ENCODE assay signal across 2 cellular contexts in the genomic region with DNA sequence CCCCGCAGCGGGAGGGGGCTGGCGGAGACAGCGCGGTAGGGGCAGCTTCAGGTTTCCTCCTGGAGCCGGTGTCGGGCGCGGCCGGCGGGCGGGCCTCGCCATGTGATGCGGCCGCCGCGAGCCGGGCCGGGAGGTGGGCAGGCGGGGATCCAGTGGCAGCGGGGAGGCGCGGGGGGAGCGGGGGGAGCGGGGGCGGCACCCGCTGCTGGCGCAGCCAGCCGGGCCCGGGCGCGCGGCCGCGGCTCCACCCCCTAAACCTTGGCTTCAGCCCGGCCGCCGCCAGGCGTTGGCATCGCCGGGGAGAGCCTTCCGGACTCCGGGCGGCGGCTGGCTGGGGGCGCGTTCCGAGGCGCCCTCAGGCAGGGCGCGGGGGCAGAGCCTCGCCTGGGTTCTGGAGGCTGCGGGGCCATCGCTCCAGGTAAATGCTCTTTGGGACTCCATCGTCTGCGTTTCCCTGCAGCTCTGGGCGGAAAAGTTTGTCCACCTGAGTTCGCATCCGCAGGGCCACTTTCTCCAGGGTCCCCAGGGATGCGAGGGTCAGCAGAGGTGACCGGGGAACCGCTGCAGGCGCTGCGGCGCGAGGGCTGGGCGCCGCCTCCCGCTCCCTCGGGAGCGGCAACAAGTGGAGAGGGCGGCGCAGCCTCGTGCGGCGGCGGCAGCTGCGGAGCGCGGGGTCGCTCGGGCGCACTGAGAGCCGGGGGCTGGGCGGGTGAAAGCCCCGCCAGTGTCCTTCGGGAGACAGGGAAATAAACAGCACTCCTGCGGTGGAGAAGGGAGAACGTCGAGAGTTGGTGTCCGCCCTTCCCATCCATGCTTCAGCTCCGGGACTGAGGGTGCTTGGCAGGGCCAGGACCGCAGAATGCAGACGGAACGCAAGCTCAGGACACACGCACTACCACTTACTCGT.
TF ChIP-seq lines count a peak whose summit lies in the region.

A gene with protein sequence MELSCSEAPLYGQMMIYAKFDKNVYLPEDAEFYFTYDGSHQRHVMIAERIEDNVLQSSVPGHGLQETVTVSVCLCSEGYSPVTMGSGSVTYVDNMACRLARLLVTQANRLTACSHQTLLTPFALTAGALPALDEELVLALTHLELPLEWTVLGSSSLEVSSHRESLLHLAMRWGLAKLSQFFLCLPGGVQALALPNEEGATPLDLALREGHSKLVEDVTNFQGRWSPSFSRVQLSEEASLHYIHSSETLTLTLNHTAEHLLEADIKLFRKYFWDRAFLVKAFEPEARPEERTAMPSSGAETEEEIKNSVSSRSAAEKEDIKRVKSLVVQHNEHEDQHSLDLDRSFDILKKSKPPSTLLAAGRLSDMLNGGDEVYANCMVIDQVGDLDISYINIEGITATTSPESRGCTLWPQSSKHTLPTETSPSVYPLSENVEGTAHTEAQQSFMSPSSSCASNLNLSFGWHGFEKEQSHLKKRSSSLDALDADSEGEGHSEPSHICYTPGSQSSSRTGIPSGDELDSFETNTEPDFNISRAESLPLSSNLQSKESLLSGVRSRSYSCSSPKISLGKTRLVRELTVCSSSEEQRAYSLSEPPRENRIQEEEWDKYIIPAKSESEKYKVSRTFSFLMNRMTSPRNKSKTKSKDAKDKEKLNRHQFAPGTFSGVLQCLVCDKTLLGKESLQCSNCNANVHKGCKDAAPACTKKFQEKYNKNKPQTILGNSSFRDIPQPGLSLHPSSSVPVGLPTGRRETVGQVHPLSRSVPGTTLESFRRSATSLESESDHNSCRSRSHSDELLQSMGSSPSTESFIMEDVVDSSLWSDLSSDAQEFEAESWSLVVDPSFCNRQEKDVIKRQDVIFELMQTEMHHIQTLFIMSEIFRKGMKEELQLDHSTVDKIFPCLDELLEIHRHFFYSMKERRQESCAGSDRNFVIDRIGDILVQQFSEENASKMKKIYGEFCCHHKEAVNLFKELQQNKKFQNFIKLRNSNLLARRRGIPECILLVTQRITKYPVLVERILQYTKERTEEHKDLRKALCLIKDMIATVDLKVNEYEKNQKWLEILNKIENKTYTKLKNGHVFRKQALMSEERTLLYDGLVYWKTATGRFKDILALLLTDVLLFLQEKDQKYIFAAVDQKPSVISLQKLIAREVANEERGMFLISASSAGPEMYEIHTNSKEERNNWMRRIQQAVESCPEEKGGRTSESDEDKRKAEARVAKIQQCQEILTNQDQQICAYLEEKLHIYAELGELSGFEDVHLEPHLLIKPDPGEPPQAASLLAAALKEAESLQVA (N-terminal part only) (plus strand): TSS at position 292 of the 907 bp plus-strand sequence. CDS start 58,656 bp downstream, outside the sequence.

TF ChIP-seq in WTC11, 78 proteins besides CTCF, POLR2A, EP300 and RAD21:
- TF ChIP-seq, protein P1, sequence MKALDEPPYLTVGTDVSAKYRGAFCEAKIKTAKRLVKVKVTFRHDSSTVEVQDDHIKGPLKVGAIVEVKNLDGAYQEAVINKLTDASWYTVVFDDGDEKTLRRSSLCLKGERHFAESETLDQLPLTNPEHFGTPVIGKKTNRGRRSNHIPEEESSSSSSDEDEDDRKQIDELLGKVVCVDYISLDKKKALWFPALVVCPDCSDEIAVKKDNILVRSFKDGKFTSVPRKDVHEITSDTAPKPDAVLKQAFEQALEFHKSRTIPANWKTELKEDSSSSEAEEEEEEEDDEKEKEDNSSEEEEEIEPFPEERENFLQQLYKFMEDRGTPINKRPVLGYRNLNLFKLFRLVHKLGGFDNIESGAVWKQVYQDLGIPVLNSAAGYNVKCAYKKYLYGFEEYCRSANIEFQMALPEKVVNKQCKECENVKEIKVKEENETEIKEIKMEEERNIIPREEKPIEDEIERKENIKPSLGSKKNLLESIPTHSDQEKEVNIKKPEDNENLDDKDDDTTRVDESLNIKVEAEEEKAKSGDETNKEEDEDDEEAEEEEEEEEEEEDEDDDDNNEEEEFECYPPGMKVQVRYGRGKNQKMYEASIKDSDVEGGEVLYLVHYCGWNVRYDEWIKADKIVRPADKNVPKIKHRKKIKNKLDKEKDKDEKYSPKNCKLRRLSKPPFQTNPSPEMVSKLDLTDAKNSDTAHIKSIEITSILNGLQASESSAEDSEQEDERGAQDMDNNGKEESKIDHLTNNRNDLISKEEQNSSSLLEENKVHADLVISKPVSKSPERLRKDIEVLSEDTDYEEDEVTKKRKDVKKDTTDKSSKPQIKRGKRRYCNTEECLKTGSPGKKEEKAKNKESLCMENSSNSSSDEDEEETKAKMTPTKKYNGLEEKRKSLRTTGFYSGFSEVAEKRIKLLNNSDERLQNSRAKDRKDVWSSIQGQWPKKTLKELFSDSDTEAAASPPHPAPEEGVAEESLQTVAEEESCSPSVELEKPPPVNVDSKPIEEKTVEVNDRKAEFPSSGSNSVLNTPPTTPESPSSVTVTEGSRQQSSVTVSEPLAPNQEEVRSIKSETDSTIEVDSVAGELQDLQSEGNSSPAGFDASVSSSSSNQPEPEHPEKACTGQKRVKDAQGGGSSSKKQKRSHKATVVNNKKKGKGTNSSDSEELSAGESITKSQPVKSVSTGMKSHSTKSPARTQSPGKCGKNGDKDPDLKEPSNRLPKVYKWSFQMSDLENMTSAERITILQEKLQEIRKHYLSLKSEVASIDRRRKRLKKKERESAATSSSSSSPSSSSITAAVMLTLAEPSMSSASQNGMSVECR (CRISPR knock-in tag; IDR thresholded peaks at IDR 0.05; ENCODE audit: borderline replicate concordance) = no peak
- TF ChIP-seq OVOL2 (CRISPR knock-in tag; IDR thresholded peaks at IDR 0.05; ENCODE audit: borderline replicate concordance) = no peak
- TF ChIP-seq IRF2 (CRISPR knock-in tag; IDR thresholded peaks at IDR 0.05; ENCODE audit: borderline replicate concordance, low read depth) = no peak
- TF ChIP-seq NR1H2 (CRISPR knock-in tag; IDR thresholded peaks at IDR 0.05) = no peak
- no peak for TF ChIP-seq CBFB (CRISPR knock-in tag; IDR thresholded peaks at IDR 0.05; ENCODE audit: low read depth)
- TF ChIP-seq JAZF1 (CRISPR knock-in tag; IDR thresholded peaks at IDR 0.05) = no peak
- TF ChIP-seq, protein P2, sequence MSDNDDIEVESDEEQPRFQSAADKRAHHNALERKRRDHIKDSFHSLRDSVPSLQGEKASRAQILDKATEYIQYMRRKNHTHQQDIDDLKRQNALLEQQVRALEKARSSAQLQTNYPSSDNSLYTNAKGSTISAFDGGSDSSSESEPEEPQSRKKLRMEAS (CRISPR knock-in tag; IDR thresholded peaks at IDR 0.05) = 0 out of 2 replicates have a peak, but pooled peaks have one; percentile 25
- TF ChIP-seq GTF2I (CRISPR knock-in tag; conservative IDR thresholded peaks at IDR 0.05) = no peak
- TF ChIP-seq KAT7 (CRISPR knock-in tag; IDR thresholded peaks at IDR 0.05; ENCODE audit: borderline replicate concordance) = no peak
- 0 out of 2 replicates have a peak, but pooled peaks have one; percentile 26 for TF ChIP-seq ETV6 (CRISPR knock-in tag; IDR thresholded peaks at IDR 0.05)
- TF ChIP-seq, protein P3, sequence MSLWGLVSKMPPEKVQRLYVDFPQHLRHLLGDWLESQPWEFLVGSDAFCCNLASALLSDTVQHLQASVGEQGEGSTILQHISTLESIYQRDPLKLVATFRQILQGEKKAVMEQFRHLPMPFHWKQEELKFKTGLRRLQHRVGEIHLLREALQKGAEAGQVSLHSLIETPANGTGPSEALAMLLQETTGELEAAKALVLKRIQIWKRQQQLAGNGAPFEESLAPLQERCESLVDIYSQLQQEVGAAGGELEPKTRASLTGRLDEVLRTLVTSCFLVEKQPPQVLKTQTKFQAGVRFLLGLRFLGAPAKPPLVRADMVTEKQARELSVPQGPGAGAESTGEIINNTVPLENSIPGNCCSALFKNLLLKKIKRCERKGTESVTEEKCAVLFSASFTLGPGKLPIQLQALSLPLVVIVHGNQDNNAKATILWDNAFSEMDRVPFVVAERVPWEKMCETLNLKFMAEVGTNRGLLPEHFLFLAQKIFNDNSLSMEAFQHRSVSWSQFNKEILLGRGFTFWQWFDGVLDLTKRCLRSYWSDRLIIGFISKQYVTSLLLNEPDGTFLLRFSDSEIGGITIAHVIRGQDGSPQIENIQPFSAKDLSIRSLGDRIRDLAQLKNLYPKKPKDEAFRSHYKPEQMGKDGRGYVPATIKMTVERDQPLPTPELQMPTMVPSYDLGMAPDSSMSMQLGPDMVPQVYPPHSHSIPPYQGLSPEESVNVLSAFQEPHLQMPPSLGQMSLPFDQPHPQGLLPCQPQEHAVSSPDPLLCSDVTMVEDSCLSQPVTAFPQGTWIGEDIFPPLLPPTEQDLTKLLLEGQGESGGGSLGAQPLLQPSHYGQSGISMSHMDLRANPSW (CRISPR knock-in tag; conservative IDR thresholded peaks at IDR 0.05; ENCODE audit: low read depth) = no peak
- TF ChIP-seq, protein P4, sequence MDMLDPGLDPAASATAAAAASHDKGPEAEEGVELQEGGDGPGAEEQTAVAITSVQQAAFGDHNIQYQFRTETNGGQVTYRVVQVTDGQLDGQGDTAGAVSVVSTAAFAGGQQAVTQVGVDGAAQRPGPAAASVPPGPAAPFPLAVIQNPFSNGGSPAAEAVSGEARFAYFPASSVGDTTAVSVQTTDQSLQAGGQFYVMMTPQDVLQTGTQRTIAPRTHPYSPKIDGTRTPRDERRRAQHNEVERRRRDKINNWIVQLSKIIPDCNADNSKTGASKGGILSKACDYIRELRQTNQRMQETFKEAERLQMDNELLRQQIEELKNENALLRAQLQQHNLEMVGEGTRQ (CRISPR knock-in tag; IDR thresholded peaks at IDR 0.05) = no peak

TF ChIP-seq in endothelial cell of umbilical vein, 7 proteins besides CTCF, POLR2A, EP300 and RAD21:
- TF ChIP-seq, protein P2 (IDR thresholded peaks at IDR 0.05; ENCODE audit: insufficient read depth, insufficient read length) = no peak
- TF ChIP-seq POLR2AphosphoS5 (IDR thresholded peaks at IDR 0.05; ENCODE audit: insufficient read depth, low read depth, low read length) = peak; percentile 82
- TF ChIP-seq EZH2 (IDR thresholded peaks at IDR 0.05; ENCODE audit: borderline replicate concordance, low read depth, low read length, severe bottlenecking) = no peak
- no peak for TF ChIP-seq JUN (IDR thresholded peaks at IDR 0.05; ENCODE audit: borderline replicate concordance, insufficient read depth, insufficient read length, low read depth)
- TF ChIP-seq FOS (IDR thresholded peaks at IDR 0.05; ENCODE audit: borderline replicate concordance, insufficient read depth, low read length) = no peak
- TF ChIP-seq GATA2 (IDR thresholded peaks at IDR 0.05; ENCODE audit: insufficient read depth, insufficient read length, low read depth, low read length) = no peak
- no peak for TF ChIP-seq MYC (IDR thresholded peaks at IDR 0.05; ENCODE audit: low read depth, low read length)
